Comparison of ENCODE assay signal across 30 cellular contexts in genomic region chr13:99173606-99174005, GRCh38.
"Had no signal": no experiment of that assay in that cellular context is flagged by ENCODE, and none has a peak within 500 bp of the region (broad histone marks: within the 10 kb centered on the region; RNA-seq: fewer than 3 reads in every experiment).

No MANE protein-coding gene starts in this region.

- H3K4me1 ChIP-seq: ascending aorta, breast epithelium, colonic mucosa, gastroesophageal sphincter had no signal

- H3K4me1 Mint-ChIP-seq: brain had no signal

- H3K36me3 Mint-ChIP-seq: activated naive CD4-positive, alpha-beta T cell treated with anti-CD3 and anti-CD28 coated beads, Interleukin-2, amount 10 ng/mL, durations not matched to agents 7 days and 5 days; activated naive CD8-positive, alpha-beta T cell treated with anti-CD3 and anti-CD28 coated beads for 36 hours; brain had no signal

- H3K9me3 ChIP-seq: ascending aorta, breast epithelium, colonic mucosa, esophagus squamous epithelium, gastroesophageal sphincter, heart right ventricle had no signal

- H3K27ac ChIP-seq: ascending aorta, breast epithelium, cardiac muscle cell, colonic mucosa, epithelial cell of prostate, esophagus squamous epithelium, gastroesophageal sphincter, heart right ventricle, WERI-Rb-1 had no signal

- H3K27ac Mint-ChIP-seq: activated B cell treated with CpG ODN at 0.5 μM for 24 hours; activated CD4-positive, alpha-beta memory T cell treated with anti-CD3 and anti-CD28 coated beads, Interleukin-2, amount 10 ng/mL, durations not matched to agents 7 days and 5 days; activated naive CD4-positive, alpha-beta T cell treated with anti-CD3 and anti-CD28 coated beads, Interleukin-2, amount 10 ng/mL, durations not matched to agents 7 days and 5 days; activated naive CD8-positive, alpha-beta T cell treated with anti-CD3 and anti-CD28 coated beads for 36 hours; activated T-cell treated with anti-CD3 and anti-CD28 coated beads, Interleukin-2, amount 50 U/mL, for 24 hours; activated T-cell treated with anti-CD3 and anti-CD28 coated beads, Interleukin-2, amount 50 U/mL, for 72 hours; brain; T-helper 17 cell; T-helper 2 cell treated with Interferon-gamma antibody and Interleukin-4, amounts not matched to agents 5 μg/mL and 100 μg/mL, for 36 hours had no signal

- H3K27me3 ChIP-seq: ascending aorta, breast epithelium, cardiac muscle cell, colonic mucosa had no signal

- H3K9me3 Mint-ChIP-seq: activated B cell treated with CpG ODN at 0.5 μM for 24 hours; activated naive CD4-positive, alpha-beta T cell treated with anti-CD3 and anti-CD28 coated beads, Interleukin-2, amount 10 ng/mL, durations not matched to agents 7 days and 5 days; activated T-cell treated with anti-CD3 and anti-CD28 coated beads, Interleukin-2, amount 50 U/mL, for 24 hours had no signal

- H3K27me3 Mint-ChIP-seq: activated T-cell treated with anti-CD3 and anti-CD28 coated beads, Interleukin-2, amount 50 U/mL, for 24 hours; T-helper 17 cell had no signal

- H3K4me3 Mint-ChIP-seq: activated B cell treated with CpG ODN at 0.5 μM for 24 hours; activated CD4-positive, alpha-beta memory T cell treated with anti-CD3 and anti-CD28 coated beads, Interleukin-2, amount 10 ng/mL, durations not matched to agents 7 days and 5 days; activated naive CD4-positive, alpha-beta T cell treated with anti-CD3 and anti-CD28 coated beads, Interleukin-2, amount 10 ng/mL, durations not matched to agents 7 days and 5 days; activated naive CD8-positive, alpha-beta T cell treated with anti-CD3 and anti-CD28 coated beads for 36 hours; activated T-cell treated with anti-CD3 and anti-CD28 coated beads, Interleukin-2, amount 50 U/mL, for 24 hours; activated T-cell treated with anti-CD3 and anti-CD28 coated beads, Interleukin-2, amount 50 U/mL, for 72 hours; brain; T-helper 17 cell; T-helper 2 cell treated with Interferon-gamma antibody and Interleukin-4, amounts not matched to agents 5 μg/mL and 100 μg/mL, for 36 hours had no signal

- H3K36me3 ChIP-seq: ascending aorta, breast epithelium, cardiac muscle cell, colonic mucosa, esophagus squamous epithelium, gastroesophageal sphincter, heart right ventricle, WERI-Rb-1 had no signal

- ATAC-seq: activated CD4-positive, CD25-positive, alpha-beta regulatory T cell treated with anti-CD3 and anti-CD28 coated beads, Interleukin-2, amount 50 U/mL, for 24 hours; activated T-cell treated with anti-CD3 and anti-CD28 coated beads, Interleukin-2, amount 50 U/mL, for 72 hours; gastroesophageal sphincter; heart right ventricle; T-helper 17 cell had no signal

- DNase-seq: activated B cell treated with CpG ODN at 0.5 μM for 24 hours; activated CD4-positive, alpha-beta memory T cell treated with anti-CD3 and anti-CD28 coated beads, Interleukin-2, amount 10 ng/mL, durations not matched to agents 7 days and 5 days; activated CD4-positive, alpha-beta T cell treated with anti-CD3 and anti-CD28 coated beads for 48 hours; activated CD8-positive, alpha-beta memory T cell treated with anti-CD3 and anti-CD28 coated beads, Interleukin-2, amount 50 U/mL, for 48 hours; activated gamma-delta T cell; activated naive CD4-positive, alpha-beta T cell; activated naive CD4-positive, alpha-beta T cell treated with anti-CD3 and anti-CD28 coated beads, Interleukin-2, amount 10 ng/mL, durations not matched to agents 7 days and 5 days; activated naive CD8-positive, alpha-beta T cell treated with anti-CD3 and anti-CD28 coated beads for 36 hours; activated T-cell treated with anti-CD3 and anti-CD28 coated beads for 4 hours; activated T-cell treated with anti-CD3 and anti-CD28 coated beads, Interleukin-2, amount 50 U/mL, for 24 hours; activated T-cell treated with anti-CD3 and anti-CD28 coated beads, Interleukin-2, amount 50 U/mL, for 72 hours; central memory CD4-positive, alpha-beta T cell; cerebellar nuclear complex; colonic mucosa; effector CD8-positive, alpha-beta T cell; esophagus squamous epithelium; foreskin melanocyte; heart right ventricle; T-helper 1 cell; T-helper 17 cell; T1000; WERI-Rb-1 had no signal

- H3K4me3 ChIP-seq: ascending aorta, breast epithelium, cardiac muscle cell, colonic mucosa, esophagus squamous epithelium, gastroesophageal sphincter, heart right ventricle had no signal
